Comparison of ENCODE assay signal across 19 cellular contexts in genomic region chr16:27965801-27966200, GRCh38.
"Had no signal": no experiment of that assay in that cellular context is flagged by ENCODE, and none has a peak within 500 bp of the region (broad histone marks: within the 10 kb centered on the region; RNA-seq: fewer than 3 reads in every experiment).

No MANE protein-coding gene starts in this region.

- DNase-seq: KBM-7, NCI-H1048, NCI-H1105, NCI-H1417, NCI-H146, NCI-H1694 treated with DMSO at 0.1 percent for 48 hours, NCI-H1930, NCI-H2081, NCI-H2107, NCI-H2227 treated with DMSO at 0.1 percent for 48 hours, NCI-H524, NCI-H526 treated with DMSO at 0.1 percent for 48 hours, NCI-H748 treated with DMSO at 0.1 percent for 48 hours, SHP77, SK-N-SH had no signal

- FAIRE-seq: HTR-8/SVneo, RCC 7860 had no signal

- H3K9me3 ChIP-seq: SK-N-SH had no signal

- H3K27ac ChIP-seq: HL-60, RWPE1 had no signal

- H3K9ac ChIP-seq: SK-N-SH had no signal

- H3K4me2 ChIP-seq: SK-N-SH had no signal
